Comparison of ENCODE assay signal across 29 cellular contexts in genomic region chr7:46281071-46281470, GRCh38.
DNase-seq lines count a peak whose midpoint lies in the region; ATAC-seq, FAIRE-seq and TF ChIP-seq lines count a peak whose summit lies in the region.
"Had no signal": no experiment of that assay in that cellular context is flagged by ENCODE, and none has a peak within 500 bp of the region (broad histone marks: within the 10 kb centered on the region; RNA-seq: fewer than 3 reads in every experiment).

No MANE protein-coding gene starts in this region.

- no peak for ATAC-seq in GM19397 (IDR thresholded peaks at IDR 0.05; ENCODE audit: unreplicated experiment)
- ATAC-seq: CD8-positive, alpha-beta T cell; effector memory CD8-positive, alpha-beta T cell; K562; left colon; natural killer cell; sciatic nerve had no signal

- DNase-seq in HPDE6-E6E7 (ENCODE audit: extremely low spot score): peak; percentile 23
- peak; percentile 39 for DNase-seq in RCC 7860 (ENCODE audit: low spot score)
- DNase-seq in glomerular visceral epithelial cell (ENCODE audit: extremely low spot score): peak; percentile 50
- DNase-seq in progenitor cell of endocrine pancreas (ENCODE audit: low spot score, unreplicated experiment): no peak
- no peak for DNase-seq in stomach
- no peak for DNase-seq in cerebellar cortex (ENCODE audit: low spot score)
- DNase-seq: activated B cell treated with CpG ODN at 0.5 μM for 24 hours; activated CD4-positive, alpha-beta memory T cell treated with anti-CD3 and anti-CD28 coated beads for 36 hours; activated naive CD8-positive, alpha-beta T cell treated with anti-CD3 and anti-CD28 coated beads for 36 hours; AML-193; CD8-positive, alpha-beta T cell; DND-41; effector memory CD8-positive, alpha-beta T cell; GOT3; left colon; midbrain; natural killer cell; NCI-H1694; NCI-H2171; NCI-H69; ovary; stimulated activated CD4-positive, alpha-beta T cell treated with anti-CD3 and anti-CD28 coated beads, Interleukin-15, amount 100 ng/mL, for 24 hours; substantia nigra; T-helper 9 cell had no signal

- H3K4me3 Mint-ChIP-seq in progenitor cell of endocrine pancreas (ENCODE audit: low read depth): peak overlapping the region; percentile 17
- H3K4me3 Mint-ChIP-seq: activated B cell treated with CpG ODN at 0.5 μM for 24 hours; activated CD4-positive, alpha-beta memory T cell treated with anti-CD3 and anti-CD28 coated beads for 36 hours; activated naive CD8-positive, alpha-beta T cell treated with anti-CD3 and anti-CD28 coated beads for 36 hours; CD8-positive, alpha-beta T cell; effector memory CD8-positive, alpha-beta T cell; natural killer cell had no signal

- no peak for TF ChIP-seq EP300 in stomach (IDR thresholded peaks at IDR 0.05)

- H3K27ac ChIP-seq in stomach: no peak overlapping the region
- H3K27ac ChIP-seq: ovary had no signal

- WGBS in stomach, 5 donors: 34 to 48% (median 40%) methylated on average over 2 of the region's 2 CpGs

- no peaks in the 10 kb centered on the region for H3K9me3 ChIP-seq in stomach
- H3K9me3 ChIP-seq: ovary had no signal

- no peaks in the 10 kb centered on the region for H3K27me3 Mint-ChIP-seq in progenitor cell of endocrine pancreas
- H3K27me3 Mint-ChIP-seq: activated B cell treated with CpG ODN at 0.5 μM for 24 hours; activated CD4-positive, alpha-beta memory T cell treated with anti-CD3 and anti-CD28 coated beads for 36 hours; activated naive CD8-positive, alpha-beta T cell treated with anti-CD3 and anti-CD28 coated beads for 36 hours; effector memory CD8-positive, alpha-beta T cell had no signal

- no peak for TF ChIP-seq POLR2A in stomach (IDR thresholded peaks at IDR 0.05)

- peaks cover 27% of the 10 kb centered on the region for H3K4me1 Mint-ChIP-seq in progenitor cell of endocrine pancreas (ENCODE audit: low read depth)
- H3K4me1 Mint-ChIP-seq: activated B cell treated with CpG ODN at 0.5 μM for 24 hours; activated naive CD8-positive, alpha-beta T cell treated with anti-CD3 and anti-CD28 coated beads for 36 hours; natural killer cell had no signal

- no peak overlapping the region for H3K4me3 ChIP-seq in stomach
- H3K4me3 ChIP-seq: K562, ovary had no signal

- H3K36me3 ChIP-seq in stomach: no peaks in the 10 kb centered on the region
- H3K36me3 ChIP-seq: ovary had no signal

- no peaks in the 10 kb centered on the region for H3K27me3 ChIP-seq in stomach
- H3K27me3 ChIP-seq: ovary had no signal

- H3K9me3 Mint-ChIP-seq in progenitor cell of endocrine pancreas (ENCODE audit: low read depth): peaks cover 3% of the 10 kb centered on the region
- H3K9me3 Mint-ChIP-seq: activated B cell treated with CpG ODN at 0.5 μM for 24 hours had no signal

- TF ChIP-seq CTCF in progenitor cell of endocrine pancreas (IDR thresholded peaks at IDR 0.05; ENCODE audit: unreplicated experiment): no peak
- no peak for TF ChIP-seq CTCF in stomach (IDR thresholded peaks at IDR 0.05)

- peak overlapping the region; percentile 92 for H3K27ac Mint-ChIP-seq in progenitor cell of endocrine pancreas
- H3K27ac Mint-ChIP-seq: activated B cell treated with CpG ODN at 0.5 μM for 24 hours; activated CD4-positive, alpha-beta memory T cell treated with anti-CD3 and anti-CD28 coated beads for 36 hours; activated naive CD8-positive, alpha-beta T cell treated with anti-CD3 and anti-CD28 coated beads for 36 hours; CD8-positive, alpha-beta T cell; effector memory CD8-positive, alpha-beta T cell; natural killer cell had no signal

- no peaks in the 10 kb centered on the region for H3K36me3 Mint-ChIP-seq in progenitor cell of endocrine pancreas (ENCODE audit: insufficient read depth)
- H3K36me3 Mint-ChIP-seq: activated CD4-positive, alpha-beta memory T cell treated with anti-CD3 and anti-CD28 coated beads for 36 hours; activated naive CD8-positive, alpha-beta T cell treated with anti-CD3 and anti-CD28 coated beads for 36 hours; CD8-positive, alpha-beta T cell; natural killer cell had no signal

- intact Hi-C loops in stomach (cut with DNase I; ENCODE audit: low total_unique reads): no loop called here

- peak; percentile 97 for FAIRE-seq in RCC 7860 (lab: Jason Lieb, UNC)
- FAIRE-seq: colon, GM12892, K562 had no signal

- no peaks in the 10 kb centered on the region for H3K4me1 ChIP-seq in stomach

Comparison
In these comparisons a context has a peak if more than half of its experiments do, and no peak if none do; other contexts are left out.
1. DNase-seq: peak in HPDE6-E6E7 (single experiment), RCC 7860 (single experiment) and glomerular visceral epithelial cell (single experiment); none in progenitor cell of endocrine pancreas (single experiment), stomach (single experiment) and cerebellar cortex (single experiment).